Comparison of ENCODE assay signal across 8 cellular contexts in the genomic region with DNA sequence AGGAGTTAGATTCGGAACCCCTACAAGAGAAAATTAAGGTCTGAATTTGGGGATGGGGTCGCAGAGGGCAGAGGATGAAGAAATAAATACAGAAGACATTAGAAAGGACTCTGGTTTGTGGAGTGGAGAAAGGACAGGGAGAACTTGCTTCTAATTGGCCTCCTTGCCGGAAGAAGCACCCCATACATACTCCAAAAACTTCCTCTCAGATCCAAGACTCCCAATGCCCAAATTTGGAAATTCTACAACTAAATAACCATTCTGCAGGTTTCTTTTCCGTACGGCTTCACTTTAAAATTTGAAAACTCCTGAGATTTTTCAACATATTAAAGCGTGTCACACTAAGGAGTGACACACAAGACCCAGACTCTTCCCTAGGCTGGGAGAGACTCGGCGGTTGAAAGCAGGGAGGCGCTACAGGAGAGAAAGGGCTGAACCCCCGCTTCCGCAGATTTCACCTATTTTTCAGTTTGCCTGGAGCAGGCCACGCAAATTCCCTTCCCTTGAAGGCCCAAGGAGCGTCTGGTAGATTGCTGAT. TPM values are rescaled to one million over a fixed set of nuclear protein-coding genes. Genes with fewer than 3 reads are reported as not detected.
DNase-seq lines count a peak whose midpoint lies in the region; ATAC-seq, FAIRE-seq and TF ChIP-seq lines count a peak whose summit lies in the region.

No MANE protein-coding gene starts in this region.

- peak overlapping the region; percentile 82 to 98 for H3K4me3 ChIP-seq in CD4-positive, alpha-beta memory T cell (ENCODE audit: low read length in 2 of 2)
- H3K4me3 ChIP-seq in left ventricle myocardium inferior: peak overlapping the region; percentile 96

- H3K4me1 ChIP-seq in CD4-positive, alpha-beta memory T cell (ENCODE audit: insufficient read depth, low read length): peaks cover 57% of the 10 kb centered on the region
- H3K4me1 ChIP-seq in left ventricle myocardium inferior: peaks cover 60% of the 10 kb centered on the region

- H3K4me3 Mint-ChIP-seq in CD4-positive, alpha-beta memory T cell: peak overlapping the region; percentile 92 to 100 (median 100)

- intact Hi-C loops in CD4-positive, alpha-beta memory T cell (cut with micrococcal nuclease): loop anchor here (1.0 to 10.0 kb wide), 10 partner anchors 8 to 667 kb away; a partner anchor contains a TSS
- intact Hi-C loops in left ventricle myocardium inferior (cut with micrococcal nuclease) (no loop called here), sciatic nerve (cut with DNase I) (no loop called here)

- TF ChIP-seq CTCF in left ventricle myocardium inferior (IDR thresholded peaks at IDR 0.05; ENCODE audit: borderline replicate concordance): no peak

- no peaks in the 10 kb centered on the region for H3K27me3 Mint-ChIP-seq in CD4-positive, alpha-beta memory T cell

- H3K4me1 Mint-ChIP-seq in CD4-positive, alpha-beta memory T cell: peaks cover 47 to 78% (median 65%) of the 10 kb centered on the region in 4 donors

- no peak for DNase-seq in CD4-positive, alpha-beta memory T cell
- peak; percentile 58 for DNase-seq in activated CD4-positive, CD25-positive, alpha-beta regulatory T cell treated with anti-CD3 and anti-CD28 coated beads, Interleukin-2, amount 50 U/mL, for 72 hours
- no peak for DNase-seq in left ventricle myocardium inferior
- no peak for DNase-seq in sciatic nerve (ENCODE audit: low spot score)
- no peak for DNase-seq in ecto neural progenitor cell (ENCODE audit: low spot score)
- DNase-seq in GM12891 (ENCODE audit: insufficient read length, low spot score): no peak
- no peak for DNase-seq in NOMO-1 treated with DMSO at 0.1 percent for 48 hours (lab: John Stamatoyannopoulos, UW; ENCODE audit: unreplicated experiment)

- peaks cover 31% of the 10 kb centered on the region for H3K36me3 ChIP-seq in CD4-positive, alpha-beta memory T cell (ENCODE audit: insufficient read depth, low read length)
- peaks cover 28% of the 10 kb centered on the region for H3K36me3 ChIP-seq in left ventricle myocardium inferior

- POLR2A ChIA-PET in CD4-positive, alpha-beta memory T cell (lab: Charles Lee; ENCODE audit: partially characterized antibody): interaction anchor here (0.6 to 1.6 kb wide), 2 partner anchors 181 to 287 kb away, joined by 6 to 43 read pairs; a partner anchor contains a TSS

- H3K9me3 ChIP-seq in CD4-positive, alpha-beta memory T cell (ENCODE audit: control insufficient read depth in 1 of 2, low read length in 2 of 2): no peaks in the 10 kb centered on the region
- H3K9me3 ChIP-seq in left ventricle myocardium inferior (replicated peaks): no peaks in the 10 kb centered on the region

- H3K27me3 ChIP-seq in CD4-positive, alpha-beta memory T cell (ENCODE audit: insufficient read depth, low read length): no peaks in the 10 kb centered on the region
- H3K27me3 ChIP-seq in left ventricle myocardium inferior (ENCODE audit: low read depth): no peaks in the 10 kb centered on the region

- TF ChIP-seq POLR2A in GM12891 (IDR thresholded peaks at IDR 0.05; ENCODE audit: low read depth, low read length): no peak

- peak overlapping the region; percentile 97 for H3K27ac ChIP-seq in CD4-positive, alpha-beta memory T cell (ENCODE audit: low read depth, low read length)
- H3K27ac ChIP-seq in left ventricle myocardium inferior (replicated peaks): peak overlapping the region; percentile 97

- no peak for FAIRE-seq in GM12891 (lab: Jason Lieb, UNC)

- no peaks in the 10 kb centered on the region for H3K9me3 Mint-ChIP-seq in CD4-positive, alpha-beta memory T cell

- H3K27ac Mint-ChIP-seq in CD4-positive, alpha-beta memory T cell: peak overlapping the region; percentile 94 to 100 (median 98)

- CTCF ChIA-PET in CD4-positive, alpha-beta memory T cell (lab: Charles Lee; ENCODE audit: partially characterized antibody): interaction anchor here (0.7 kb wide), 1 partner anchor 119 kb away, joined by 3 read pairs; no protein-coding TSS in a partner anchor

- peaks cover 21 to 44% of the 10 kb centered on the region in 2 donors for H3K36me3 Mint-ChIP-seq in CD4-positive, alpha-beta memory T cell

- peak; percentile 1 for ATAC-seq in HG02588 (IDR thresholded peaks at IDR 0.05; ENCODE audit: unreplicated experiment)
- peak; percentile 11 for ATAC-seq in sciatic nerve

TF ChIP-seq in GM12891, 5 proteins besides CTCF, POLR2A, EP300 and RAD21:
- TF ChIP-seq SPI1 (IDR thresholded peaks at IDR 0.05; ENCODE audit: low read depth, low read length) (no peak), POLR2AphosphoS5 (IDR thresholded peaks at IDR 0.05; ENCODE audit: low read depth, low read length) (no peak)

RNA-seq across cellular contexts. Expression of a gene that starts 0.5 kb away (rescaled TPM):
- total RNA-seq in CD4-positive, alpha-beta memory T cell: 10 to 100 TPM; 12.4 to 14.2 TPM
- 1 to 10 TPM; 1.0 to 2.6 TPM for polyA plus RNA-seq in CD4-positive, alpha-beta memory T cell
- total RNA-seq in left ventricle myocardium inferior (7.5 TPM), sciatic nerve (11.9 TPM)
- polyA plus RNA-seq in GM12891 (2012; ENCODE audit: low read depth, missing spikeins): 5.5 TPM

RNA-seq across cellular contexts. Expression of a gene that starts 0.9 kb away (rescaled TPM):
- total RNA-seq in CD4-positive, alpha-beta memory T cell: 1,000 to 10,000 TPM; 2,280 to 2,392 TPM
- polyA plus RNA-seq in CD4-positive, alpha-beta memory T cell: 1,000 to 10,000 TPM; 2,677 to 3,667 TPM
- total RNA-seq in left ventricle myocardium inferior (459 TPM), sciatic nerve (762 TPM)
- 4,007 TPM for polyA plus RNA-seq in GM12891 (2012; ENCODE audit: low read depth, missing spikeins)

RNA-seq across cellular contexts. Expression of a gene that starts 37.4 kb away (rescaled TPM):
- total RNA-seq in CD4-positive, alpha-beta memory T cell: 10 to 100 TPM; 33.1 to 38.6 TPM
- polyA plus RNA-seq in CD4-positive, alpha-beta memory T cell: 10 to 100 TPM; 11.7 to 17.6 TPM
- 53.0 TPM for total RNA-seq in left ventricle myocardium inferior
- 18.2 TPM for total RNA-seq in sciatic nerve
- 26.7 TPM for polyA plus RNA-seq in GM12891 (2012; ENCODE audit: low read depth, missing spikeins)
